24 cellular contexts compared by ENCODE assay signal in genomic region chr1:108983114-108983513, GRCh38. TPM values are rescaled to one million over a fixed set of nuclear protein-coding genes. Genes with fewer than 3 reads are reported as not detected.
A peak's percentile ranks its signal among the peaks of the same experiment; 100 is the strongest.
DNase-seq lines count a peak whose midpoint lies in the region; ATAC-seq and TF ChIP-seq lines count a peak whose summit lies in the region.
"Had no signal": no experiment of that assay in that cellular context is flagged by ENCODE, and none has a peak within 500 bp of the region (broad histone marks: within the 10 kb centered on the region; RNA-seq: fewer than 3 reads in every experiment).

No MANE protein-coding gene starts in this region.

- in situ Hi-C loops in gastrocnemius medialis (cut with MboI; ENCODE audit: low sequenced_read_pairs in 4 of 4), result no loop called here

- no peak overlapping the region for H3K4me3 ChIP-seq in GM23338
- H3K4me3 ChIP-seq in gastrocnemius medialis, result peak overlapping the region in 3 of 4 donors; percentile 1 to 42 (median 4)
- H3K4me3 ChIP-seq: A549; BLaER1 treated with 17β-estradiol and CSF1 and Interleukin-3, amounts not matched to agents 10 nM and 100 nM; GM23248 had no signal

- H4K20me1 ChIP-seq in GM23338 (replicated peaks; ENCODE audit: insufficient read depth), result no peaks in the 10 kb centered on the region
- H4K20me1 ChIP-seq: BLaER1 treated with 17β-estradiol and CSF1 and Interleukin-3, amounts not matched to agents 10 nM and 100 nM had no signal

- no peak overlapping the region for H2AFZ ChIP-seq in GM23338
- H2AFZ ChIP-seq: GM23248 had no signal

- H3K4me2 ChIP-seq in GM23338, result no peak overlapping the region
- H3K4me2 ChIP-seq: A549; BLaER1 treated with 17β-estradiol and CSF1 and Interleukin-3, amounts not matched to agents 10 nM and 100 nM had no signal

- H3K36me3 ChIP-seq in GM23338 (ENCODE audit: insufficient read depth) (no peaks in the 10 kb centered on the region), gastrocnemius medialis (peaks cover 0 to 26% of the 10 kb centered on the region in 2 donors)

- peaks cover 6% of the 10 kb centered on the region; the same call in 2 of the 3 replicates for H3K9me3 Mint-ChIP-seq in GM23338
- H3K9me3 Mint-ChIP-seq: CD14-positive monocyte; CD4-positive, alpha-beta T cell; CD8-positive, alpha-beta memory T cell; HFFc6 had no signal

- DNase-seq in NCI-H2107 treated with DMSO at 0.1 percent for 48 hours (lab: John Stamatoyannopoulos, UW; ENCODE audit: unreplicated experiment) (peak; percentile 62), NCI-H2107 (lab: John Stamatoyannopoulos, UW) (no peak), GM23338 (ENCODE audit: low spot score) (no peak), NCI-H510A treated with DMSO at 0.1 percent for 48 hours (lab: John Stamatoyannopoulos, UW) (peak; percentile 50), gastrocnemius medialis (no peak), 8988T (no peak)
- DNase-seq: ACHN; AML-193; BE2C; CD4-positive, alpha-beta T cell; CD8-positive, alpha-beta memory T cell; DMS53; DMS79 treated with DMSO at 0.1 percent for 48 hours; GF-D8; GM23248; H9; HFFc6 had no signal

- peak overlapping the region; percentile 72; the same call in 1 of the 2 replicates for H3K27ac Mint-ChIP-seq in GM23338
- H3K27ac Mint-ChIP-seq: CD14-positive monocyte; CD4-positive, alpha-beta T cell; HFFc6 had no signal

- H3F3A ChIP-seq in GM23338 (replicated peaks; ENCODE audit: low read depth), result no peaks in the 10 kb centered on the region

- no peaks in the 10 kb centered on the region for H3K27me3 Mint-ChIP-seq in GM23338 (ENCODE audit: insufficient read depth, low read depth, poor library complexity)
- H3K27me3 Mint-ChIP-seq: CD4-positive, alpha-beta T cell; CD8-positive, alpha-beta memory T cell had no signal

- peaks cover 6% of the 10 kb centered on the region; the same call in 2 of the 3 replicates for H3K4me1 Mint-ChIP-seq in GM23338
- H3K4me1 Mint-ChIP-seq: CD14-positive monocyte; CD8-positive, alpha-beta memory T cell had no signal

- TF ChIP-seq POLR2A in gastrocnemius medialis (IDR thresholded peaks at IDR 0.05), result no peak

- H3K27me3 ChIP-seq in GM23338 (ENCODE audit: insufficient read depth) (no peaks in the 10 kb centered on the region), gastrocnemius medialis (no peaks in the 10 kb centered on the region)
- H3K27me3 ChIP-seq: BE2C; BLaER1 treated with 17β-estradiol and CSF1 and Interleukin-3, amounts not matched to agents 10 nM and 100 nM had no signal

- intact Hi-C loops in gastrocnemius medialis (cut with DNase I; ENCODE audit: low total_unique reads), result no loop called here

- peaks cover 14% of the 10 kb centered on the region for H3K36me3 Mint-ChIP-seq in GM23338 (ENCODE audit: low read depth)

- H3K4me1 ChIP-seq in GM23338 (ENCODE audit: insufficient read depth) (no peaks in the 10 kb centered on the region), gastrocnemius medialis (peaks cover 0 to 10% of the 10 kb centered on the region in 2 donors)
- H3K4me1 ChIP-seq: A549; BE2C; BLaER1 treated with 17β-estradiol and CSF1 and Interleukin-3, amounts not matched to agents 10 nM and 100 nM had no signal

- ATAC-seq in GM23338 (no peak), gastrocnemius medialis (peak; percentile 63 to 89), GM19463 (IDR thresholded peaks at IDR 0.05; ENCODE audit: unreplicated experiment) (no peak), HG02884 (IDR thresholded peaks at IDR 0.05; ENCODE audit: unreplicated experiment) (no peak)
- ATAC-seq: A549, HCT116 had no signal

- H3K9me2 ChIP-seq in GM23338 (ENCODE audit: insufficient read depth), result no peaks in the 10 kb centered on the region

- H3K79me2 ChIP-seq in GM23338 (replicated peaks; ENCODE audit: insufficient read depth), result no peaks in the 10 kb centered on the region

- no peaks in the 10 kb centered on the region for H3K9me3 ChIP-seq in gastrocnemius medialis
- H3K9me3 ChIP-seq: A549; BE2C; BLaER1 treated with 17β-estradiol and CSF1 and Interleukin-3, amounts not matched to agents 10 nM and 100 nM had no signal

- H3K27ac ChIP-seq in GM23338 (ENCODE audit: low read depth) (no peak overlapping the region), gastrocnemius medialis (peak overlapping the region; percentile 57 to 78 (median 74))
- H3K27ac ChIP-seq: 22Rv1; A549; BLaER1 treated with 17β-estradiol and CSF1 and Interleukin-3, amounts not matched to agents 10 nM and 100 nM; GM23248 had no signal

- H3K4me3 Mint-ChIP-seq in GM23338, result no peak overlapping the region
- H3K4me3 Mint-ChIP-seq: CD14-positive monocyte; CD4-positive, alpha-beta T cell; CD8-positive, alpha-beta memory T cell; H9; HFFc6 had no signal

- no peak for TF ChIP-seq CTCF in GM23338 (conservative IDR thresholded peaks at IDR 0.05; ENCODE audit: low read depth in 2 of 2)
- TF ChIP-seq CTCF in gastrocnemius medialis (IDR thresholded peaks at IDR 0.05 in 4 of 5, conservative IDR thresholded peaks at IDR 0.05 in 1 of 5), result no peak

TF ChIP-seq in GM23338, 12 proteins besides CTCF, POLR2A, EP300 and RAD21:
- TF ChIP-seq JUNB (IDR thresholded peaks at IDR 0.05; ENCODE audit: unreplicated experiment) (no peak), POLR2AphosphoS5 (IDR thresholded peaks at IDR 0.05; ENCODE audit: low read depth) (no peak), ZNF114 (CRISPR knock-in tag; IDR thresholded peaks at IDR 0.05) (no peak), ZNF462 (CRISPR knock-in tag; IDR thresholded peaks at IDR 0.05) (no peak), ETS1 (IDR thresholded peaks at IDR 0.05) (no peak)

RNA-seq across cellular contexts. Expression of gene CLCC1, which starts 19.8 kb away (rescaled TPM):
- total RNA-seq in GM23338 (2014; rRNA removed; shearing (Covaris generic)), result 16.6 and 22.6 TPM in 2 replicates
- polyA plus RNA-seq in GM23338 (2016; fragmentation: Nextera tagmentation; extraction: Ambion mirVana), result 13.8 and 18.4 TPM in 2 replicates
- 10 to 100 TPM; 24.1 to 32.4 (median 28.5) TPM for total RNA-seq in gastrocnemius medialis

RNA-seq across cellular contexts. Expression of gene WDR47, which starts 58.8 kb away (rescaled TPM):
- 5.2 and 9.7 TPM in 2 replicates for total RNA-seq in GM23338 (2014; rRNA removed; shearing (Covaris generic))
- polyA plus RNA-seq in GM23338 (2016; fragmentation: Nextera tagmentation; extraction: Ambion mirVana), result 3.0 and 3.9 TPM in 2 replicates
- 10 to 100 TPM; 13.9 to 18.8 (median 17.5) TPM for total RNA-seq in gastrocnemius medialis

Comparison
In these comparisons a context has a peak if more than half of its experiments do, and no peak if none do; other contexts are left out.
1. DNase-seq: peak in NCI-H2107 treated with DMSO at 0.1 percent for 48 hours (single experiment) and NCI-H510A treated with DMSO at 0.1 percent for 48 hours (single experiment); none in NCI-H2107 (single experiment), GM23338 (single experiment), gastrocnemius medialis (0 of 2) and 8988T (single experiment).
2. ATAC-seq: peak in gastrocnemius medialis (2 of 2); none in GM23338 (single experiment), GM19463 (single experiment) and HG02884 (single experiment).